In the genomic region with DNA sequence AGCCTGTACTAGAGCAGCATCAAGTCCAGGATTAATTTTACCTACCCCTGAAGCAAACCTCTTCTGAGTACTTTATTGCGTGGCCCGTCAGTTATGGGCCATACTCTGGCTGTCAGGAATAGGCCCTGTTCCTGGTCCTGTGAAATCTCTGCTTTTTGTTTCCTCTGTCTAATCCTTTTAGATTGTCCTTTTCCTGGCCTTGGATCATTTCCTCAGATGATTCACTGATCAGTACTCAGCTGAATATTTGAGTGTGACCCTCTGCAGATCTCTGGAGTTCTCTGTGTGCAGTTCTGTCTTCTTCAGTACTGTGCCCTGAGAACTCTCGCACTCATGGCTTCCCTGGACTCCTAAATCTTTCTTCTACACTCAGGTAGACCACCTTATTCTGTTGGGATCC, we compare ENCODE assay signal across 17 cellular contexts.
DNase-seq lines count a peak whose midpoint lies in the region; ATAC-seq and TF ChIP-seq lines count a peak whose summit lies in the region.
"Had no signal": no experiment of that assay in that cellular context is flagged by ENCODE, and none has a peak within 500 bp of the region (broad histone marks: within the 10 kb centered on the region; RNA-seq: fewer than 3 reads in every experiment).

No MANE protein-coding gene starts in this region.

- H3K9me3 ChIP-seq in left ventricle myocardium inferior (replicated peaks), result no peaks in the 10 kb centered on the region
- H3K9me3 ChIP-seq: gastroesophageal sphincter, pancreas, thyroid gland had no signal

- peaks cover 21% of the 10 kb centered on the region for H3K4me1 ChIP-seq in left ventricle myocardium inferior

- no peaks in the 10 kb centered on the region for H3K36me3 ChIP-seq in left ventricle myocardium inferior
- no peaks in the 10 kb centered on the region for H3K36me3 ChIP-seq in brain microvascular endothelial cell (replicated peaks)
- H3K36me3 ChIP-seq: gastroesophageal sphincter, pancreas, thyroid gland had no signal

- intact Hi-C loops in Right ventricle myocardium superior (cut with DNase I), result no loop called here
- intact Hi-C loops in left ventricle myocardium inferior (cut with micrococcal nuclease), result no loop called here

- ATAC-seq in Right ventricle myocardium superior (ENCODE audit: poor library complexity), result peak; percentile 36
- no peak for ATAC-seq in GM18907 (IDR thresholded peaks at IDR 0.05; ENCODE audit: unreplicated experiment)
- ATAC-seq: gastroesophageal sphincter; stimulated activated effector memory CD8-positive, alpha-beta T cell treated with anti-CD3 and anti-CD28 coated beads, Interleukin-12 subunit alpha, Interleukin-12 subunit beta, amount 100 ng/mL, for 72 hours had no signal

- H3K27me3 ChIP-seq in left ventricle myocardium inferior (ENCODE audit: low read depth) (no peaks in the 10 kb centered on the region), brain microvascular endothelial cell (replicated peaks) (no peaks in the 10 kb centered on the region)
- H3K27me3 ChIP-seq: gastroesophageal sphincter, pancreas, thyroid gland had no signal

- TF ChIP-seq CTCF in left ventricle myocardium inferior (IDR thresholded peaks at IDR 0.05; ENCODE audit: borderline replicate concordance) (no peak), brain microvascular endothelial cell (IDR thresholded peaks at IDR 0.05; ENCODE audit: low read depth, low read length, missing control alignments) (no peak)

- in situ Hi-C loops in brain microvascular endothelial cell (cut with HindIII; ENCODE audit: low pct_ligation_motif_present, low sequenced_read_pairs), result no loop called here

- no peak for DNase-seq in Right ventricle myocardium superior
- no peak for DNase-seq in left ventricle myocardium inferior
- DNase-seq in brain microvascular endothelial cell, result peak; percentile 27
- peak; percentile 60 for DNase-seq in iris pigment epithelial cell (ENCODE audit: low read depth)
- DNase-seq in NCI-H1092 treated with DMSO at 0.1 percent for 48 hours (lab: John Stamatoyannopoulos, UW), result no peak
- DNase-seq in activated CD8-positive, alpha-beta memory T cell treated with anti-CD3 and anti-CD28 coated beads for 24 hours, result no peak
- DNase-seq in ecto neural progenitor cell (ENCODE audit: low spot score), result no peak
- DNase-seq: 8988T; activated B cell treated with CpG ODN at 0.5 μM for 24 hours; CD4-positive, alpha-beta T cell; NCI-H2029; NCI-H510A; pancreas; thyroid gland had no signal

- H3K4me3 ChIP-seq in left ventricle myocardium inferior (no peak overlapping the region), brain microvascular endothelial cell (ENCODE audit: low read depth, low read length) (no peak overlapping the region)
- H3K4me3 ChIP-seq: gastroesophageal sphincter, pancreas, thyroid gland had no signal

- no peak overlapping the region for H3K27ac ChIP-seq in left ventricle myocardium inferior (replicated peaks)
- H3K27ac ChIP-seq in brain microvascular endothelial cell, result no peak overlapping the region
- H3K27ac ChIP-seq: gastroesophageal sphincter, pancreas, thyroid gland had no signal

Comparison
In these comparisons a context has a peak if more than half of its experiments do, and no peak if none do; other contexts are left out.
1. DNase-seq: peak in brain microvascular endothelial cell (single experiment) and iris pigment epithelial cell (single experiment); none in Right ventricle myocardium superior (single experiment), left ventricle myocardium inferior (single experiment), NCI-H1092 treated with DMSO at 0.1 percent for 48 hours (single experiment), activated CD8-positive, alpha-beta memory T cell treated with anti-CD3 and anti-CD28 coated beads for 24 hours (single experiment) and ecto neural progenitor cell (single experiment).